ENCODE assay signal across 16 cellular contexts in genomic region chr19:48772503-48772953, GRCh38. TPM values are rescaled to one million over a fixed set of nuclear protein-coding genes. Genes with fewer than 3 reads are reported as not detected.
DNase-seq lines count a peak whose midpoint lies in the region; TF ChIP-seq lines count a peak whose summit lies in the region.
"Had no signal": no experiment of that assay in that cellular context is flagged by ENCODE, and none has a peak within 500 bp of the region (broad histone marks: within the 10 kb centered on the region; RNA-seq: fewer than 3 reads in every experiment).

No MANE protein-coding gene starts in this region.

- H3K36me3 Mint-ChIP-seq in MCF 10A (ENCODE audit: insufficient read depth, unreplicated experiment): peaks cover 5% of the 10 kb centered on the region
- H3K36me3 Mint-ChIP-seq: brain had no signal

- no peaks in the 10 kb centered on the region for H3K9me3 ChIP-seq in breast epithelium
- H3K9me3 ChIP-seq in liver (ENCODE audit: control insufficient read depth in 4 of 4, low read length in 3 of 4): no peaks in the 10 kb centered on the region
- H3K9me3 ChIP-seq: suprapubic skin had no signal

- no peak overlapping the region for H3K4me3 ChIP-seq in breast epithelium
- no peak overlapping the region for H3K4me3 ChIP-seq in liver (ENCODE audit: low read depth in 1 of 3, low read length in 3 of 3)
- H3K4me3 ChIP-seq: PC-9, suprapubic skin had no signal

- TF ChIP-seq CTCF in breast epithelium (IDR thresholded peaks at IDR 0.05): no peak
- TF ChIP-seq CTCF in MCF 10A (IDR thresholded peaks at IDR 0.05; ENCODE audit: unreplicated experiment): no peak
- TF ChIP-seq CTCF in liver (IDR thresholded peaks at IDR 0.05; ENCODE audit: low read depth, low read length, missing input control): no peak

- peak in 1 of 2 donors; percentile 36 for TF ChIP-seq RAD21 in liver (IDR thresholded peaks at IDR 0.05)

- no peaks in the 10 kb centered on the region for H3K27me3 ChIP-seq in breast epithelium
- H3K27me3 ChIP-seq in liver (ENCODE audit: control insufficient read depth in 4 of 4, insufficient read depth in 4 of 4, low read length in 3 of 4): no peaks in the 10 kb centered on the region
- H3K27me3 ChIP-seq: suprapubic skin had no signal

- H3K4me1 Mint-ChIP-seq in MCF 10A (ENCODE audit: insufficient read depth, unreplicated experiment): peaks cover 11% of the 10 kb centered on the region
- H3K4me1 Mint-ChIP-seq: brain, neural crest cell had no signal

- POLR2A ChIA-PET in MCF 10A (lab: Yijun Ruan, JAX): no interaction called here

- H3K4me3 Mint-ChIP-seq in MCF 10A (ENCODE audit: unreplicated experiment): no peak overlapping the region
- H3K4me3 Mint-ChIP-seq: brain, neural crest cell had no signal

- no peak overlapping the region for H3K27ac Mint-ChIP-seq in MCF 10A (ENCODE audit: low read depth, unreplicated experiment)
- H3K27ac Mint-ChIP-seq: brain had no signal

- TF ChIP-seq POLR2A in breast epithelium (IDR thresholded peaks at IDR 0.05): no peak

- DNase-seq in breast epithelium (ENCODE audit: low spot score in 2 of 2) (peak; percentile 59 to 64), MCF 10A (ENCODE audit: unreplicated experiment) (no peak), HT-29 (ENCODE audit: low spot score) (no peak), NCI-H345 (lab: John Stamatoyannopoulos, UW) (no peak), hepatic stellate cell (ENCODE audit: low spot score) (no peak)
- DNase-seq: activated gamma-delta T cell, NCI-H1105 treated with DMSO at 0.1 percent for 48 hours, NCI-H510A treated with DMSO at 0.1 percent for 48 hours, PC-9 had no signal

- no peaks in the 10 kb centered on the region for H3K4me1 ChIP-seq in breast epithelium
- peaks cover 5 to 32% (median 9%) of the 10 kb centered on the region in 4 donors for H3K4me1 ChIP-seq in liver (ENCODE audit: control insufficient read depth in 4 of 4, insufficient read depth in 4 of 4, low read length in 3 of 4)

- intact Hi-C loops in breast epithelium (cut with DNase I; ENCODE audit: low total_unique reads): no loop called here
- intact Hi-C loops in MCF 10A (cut with micrococcal nuclease): no loop called here

- no TSS peak for BruUV-seq in MCF 10A (replicated peaks; lab: Mats Ljungman, UMichigan)

- peaks cover 9% of the 10 kb centered on the region for H3K27me3 Mint-ChIP-seq in MCF 10A (ENCODE audit: insufficient read depth, unreplicated experiment)

- CTCF ChIA-PET in MCF 10A (lab: Yijun Ruan, JAX): interaction anchor here (0.6 kb wide), 1 partner anchor 8 kb away, joined by 3 read pairs; no protein-coding TSS in a partner anchor

- no peaks in the 10 kb centered on the region for H3K9me3 Mint-ChIP-seq in MCF 10A (ENCODE audit: unreplicated experiment)
- H3K9me3 Mint-ChIP-seq: neural crest cell had no signal

- peak overlapping the region in 1 of 2 donors; percentile 64 for H3K9ac ChIP-seq in liver (ENCODE audit: low read depth in 1 of 2, low read length in 2 of 2)

- H3K36me3 ChIP-seq in breast epithelium: no peaks in the 10 kb centered on the region
- H3K36me3 ChIP-seq in liver (ENCODE audit: control insufficient read depth in 4 of 4, insufficient read depth in 3 of 4, low read depth in 1 of 4, low read length in 3 of 4): no peaks in the 10 kb centered on the region
- H3K36me3 ChIP-seq: suprapubic skin had no signal

- WGBS in liver: 13% methylated on average over 13 of the region's 13 CpGs

- H3K27ac ChIP-seq in breast epithelium: peak overlapping the region in 1 of 2 donors; percentile 39
- peak overlapping the region; percentile 92 to 99 for H3K27ac ChIP-seq in liver (ENCODE audit: low read depth in 1 of 2, low read length in 2 of 2)
- H3K27ac ChIP-seq: PC-9, suprapubic skin had no signal

TF ChIP-seq in liver, 16 proteins besides CTCF, POLR2A, EP300 and RAD21:
- TF ChIP-seq TAF1 (conservative IDR thresholded peaks at IDR 0.05) (no peak), YY1 (IDR thresholded peaks at IDR 0.05) (peak; percentile 79), FOXA2 (IDR thresholded peaks at IDR 0.05) (peak; percentile 82), ZBTB33 (IDR thresholded peaks at IDR 0.05) (peak; percentile 88), HNF4G (IDR thresholded peaks at IDR 0.05) (peak; percentile 68), HNF4A (conservative IDR thresholded peaks at IDR 0.05) (peak; percentile 90 to 92), EGR1 (IDR thresholded peaks at IDR 0.05; ENCODE audit: low read depth in 2 of 2) (peak in 1 of 2 donors; percentile 83), JUND (IDR thresholded peaks at IDR 0.05) (peak; percentile 61 to 95), SP1 (IDR thresholded peaks at IDR 0.05) (peak; percentile 91), GABPA (IDR thresholded peaks at IDR 0.05 in 1 of 2, conservative IDR thresholded peaks at IDR 0.05 in 1 of 2) (peak in 1 of 2 donors; percentile 22), NR2F2 (IDR thresholded peaks at IDR 0.05) (peak; percentile 88), REST (IDR thresholded peaks at IDR 0.05) (peak; percentile 61), ATF3 (IDR thresholded peaks at IDR 0.05) (no peak), RXRA (IDR thresholded peaks at IDR 0.05) (peak; percentile 95 to 97), FOXA1 (IDR thresholded peaks at IDR 0.05) (no peak), MAX (IDR thresholded peaks at IDR 0.05) (peak; percentile 95)

RNA-seq across cellular contexts. Expression of gene FGF21, which starts 17.2 kb away (rescaled TPM):
- total RNA-seq in breast epithelium: not detected
- total RNA-seq in MCF 10A (2022): 0.49 and 0.93 TPM in 2 replicates
- 1 to 10 TPM in 1 of 2 donors, not detected in 1; 5.5 TPM for total RNA-seq in liver
- polyA plus RNA-seq in liver: 10 to 100 TPM in 1 of 2 donors, 1 to 10 TPM in 1; 6.5 to 18.5 TPM
- total RNA-seq in HT-29 (2014; rRNA removed; shearing (Covaris generic)): not detected in 2 replicates
- total RNA-seq: A673; activated CD8-positive, alpha-beta memory T cell treated with anti-CD3 and anti-CD28 coated beads for 36 hours; lower leg skin; neural crest cell; suprapubic skin had no signal

RNA-seq across cellular contexts. Expression of gene FUT1, which starts 20.1 kb away (rescaled TPM):
- 1 to 10 TPM in 2 of 3 donors, under 1 TPM in 1; 0.48 to 6.2 (median 3.1) TPM for total RNA-seq in breast epithelium
- 10.5 and 14.7 TPM in 2 replicates for total RNA-seq in MCF 10A (2022)
- 1 to 10 TPM; 1.3 to 6.8 TPM for total RNA-seq in liver
- polyA plus RNA-seq in liver: under 1 TPM; 0.48 to 0.72 TPM
- total RNA-seq in HT-29 (2014; rRNA removed; shearing (Covaris generic)): 4.6 and 6.3 TPM in 2 replicates

RNA-seq across cellular contexts. Expression of gene IZUMO1, which starts 25.8 kb away (rescaled TPM):
- under 1 TPM in 1 of 3 donors, not detected in 2; 0.29 TPM for total RNA-seq in breast epithelium
- total RNA-seq in MCF 10A (2022): 3.5 and 4.2 TPM in 2 replicates
- under 1 TPM; 0.33 to 0.47 TPM for total RNA-seq in liver
- not detected for polyA plus RNA-seq in liver
- 0.05 and 0.58 TPM in 2 replicates for total RNA-seq in HT-29 (2014; rRNA removed; shearing (Covaris generic))
- total RNA-seq: A673; activated CD8-positive, alpha-beta memory T cell treated with anti-CD3 and anti-CD28 coated beads for 36 hours; lower leg skin had no signal

RNA-seq across cellular contexts. Expression of gene RASIP1, which starts 32.1 kb away (rescaled TPM):
- total RNA-seq in breast epithelium (10 to 100 TPM in 2 of 3 donors, 1 to 10 TPM in 1; 7.7 to 28.2 (median 10.7) TPM), MCF 10A (2022) (1.9 and 3.0 TPM in 2 replicates), liver (1 to 10 TPM; 4.8 to 5.4 TPM)
- 1 to 10 TPM; 1.8 to 4.3 TPM for polyA plus RNA-seq in liver
- total RNA-seq in HT-29 (2014; rRNA removed; shearing (Covaris generic)): 0.34 and 0.61 TPM in 2 replicates

RNA-seq across cellular contexts. Expression of gene BCAT2, which starts 38.3 kb away (rescaled TPM):
- total RNA-seq in breast epithelium: 10 to 100 TPM; 26.9 to 49.0 (median 28.8) TPM
- total RNA-seq in MCF 10A (2022): 40.7 and 48.2 TPM in 2 replicates
- 1 to 10 TPM; 8.9 to 9.2 TPM for total RNA-seq in liver
- 10 to 100 TPM in 1 of 2 donors, 1 to 10 TPM in 1; 7.8 to 35.8 TPM for polyA plus RNA-seq in liver
- total RNA-seq in HT-29 (2014; rRNA removed; shearing (Covaris generic)): 62.8 and 65.7 TPM in 2 replicates

Comparison
In these comparisons a context has a peak if more than half of its experiments do, and no peak if none do; other contexts are left out.
1. DNase-seq: peak in breast epithelium (2 of 2); none in MCF 10A (single experiment), HT-29 (single experiment), NCI-H345 (single experiment) and hepatic stellate cell (single experiment).